In genomic region chr9:131434673-131435072, GRCh38 we compare ENCODE assay signal across 2 cellular contexts.
TF ChIP-seq lines count a peak whose summit lies in the region.

No MANE protein-coding gene starts in this region.

TF ChIP-seq in GM23338, 12 proteins besides CTCF, POLR2A, EP300 and RAD21:
- TF ChIP-seq ZNF462 (CRISPR knock-in tag; IDR thresholded peaks at IDR 0.05) (no peak), ZNF114 (CRISPR knock-in tag; IDR thresholded peaks at IDR 0.05) (no peak), POLR2AphosphoS5 (IDR thresholded peaks at IDR 0.05; ENCODE audit: low read depth) (no peak), NANOG (IDR thresholded peaks at IDR 0.05; ENCODE audit: borderline replicate concordance) (no peak), REST (IDR thresholded peaks at IDR 0.05; ENCODE audit: unreplicated experiment) (no peak), JUNB (IDR thresholded peaks at IDR 0.05; ENCODE audit: unreplicated experiment) (no peak), ETS1 (IDR thresholded peaks at IDR 0.05) (no peak), ZNF331 (CRISPR knock-in tag; IDR thresholded peaks at IDR 0.05; ENCODE audit: low read depth) (no peak), EZH2phosphoT487 (IDR thresholded peaks at IDR 0.05; ENCODE audit: unreplicated experiment) (no peak), CREB1 (CRISPR knock-in tag; IDR thresholded peaks at IDR 0.05; ENCODE audit: low read depth) (no peak), EZH2 (IDR thresholded peaks at IDR 0.05; ENCODE audit: low read depth, unreplicated experiment) (no peak), STAT1 (IDR thresholded peaks at IDR 0.05; ENCODE audit: unreplicated experiment) (no peak)

TF ChIP-seq in GM12878, 131 proteins besides CTCF, POLR2A, EP300 and RAD21:
- TF ChIP-seq SMC3 (IDR thresholded peaks at IDR 0.05; ENCODE audit: borderline replicate concordance, low read length) (no peak), RAD51 (IDR thresholded peaks at IDR 0.05) (no peak), TCF3 (IDR thresholded peaks at IDR 0.05; ENCODE audit: borderline replicate concordance, insufficient read depth, low read depth, low read length) (no peak), REST (IDR thresholded peaks at IDR 0.05; ENCODE audit: low read depth, low read length) (no peak), IRF3 (IDR thresholded peaks at IDR 0.05) (no peak), USF1 (IDR thresholded peaks at IDR 0.05; ENCODE audit: borderline replicate concordance, extremely low read length, insufficient read depth, low read depth, low read length) (no peak)
